1 cellular context compared by ENCODE assay signal in the genomic region with DNA sequence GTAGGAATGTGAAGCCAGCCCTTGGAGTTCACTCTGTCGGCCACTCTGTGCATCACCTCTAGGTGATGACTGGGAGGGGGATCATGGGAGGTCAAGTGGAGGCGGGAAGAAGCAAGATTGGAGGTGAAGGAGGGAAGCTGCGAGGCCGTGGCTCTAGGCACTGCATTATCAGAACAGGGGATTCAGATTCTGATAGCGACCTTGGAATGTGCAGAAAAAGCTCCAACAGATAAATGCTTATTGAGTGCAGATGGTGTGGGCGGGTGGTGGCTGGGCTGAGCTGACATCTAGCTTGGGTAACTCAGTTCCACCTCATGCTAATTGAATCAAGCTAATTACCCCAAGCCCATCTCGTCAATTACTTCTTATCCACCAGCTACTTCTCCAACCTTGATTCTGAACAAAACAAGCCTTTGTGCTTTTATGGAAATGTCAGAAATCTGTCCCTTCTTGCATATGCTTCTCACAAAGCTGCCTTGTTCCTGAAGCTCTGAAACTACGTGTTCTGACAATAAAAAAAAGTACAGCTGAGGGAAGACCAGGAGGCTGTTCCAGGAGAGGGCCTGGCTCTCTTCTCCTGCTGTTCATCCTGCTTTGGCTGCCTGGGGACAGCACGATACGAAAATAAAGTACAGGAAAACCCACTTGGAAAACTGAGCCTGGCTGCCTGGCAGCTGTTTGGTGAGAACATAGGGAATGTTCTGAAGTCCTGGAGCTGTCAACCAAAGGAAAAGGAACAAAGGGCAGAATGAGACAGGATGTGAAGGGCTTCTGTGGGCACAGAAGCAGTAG.
TF ChIP-seq lines count a peak whose summit lies in the region.

No MANE protein-coding gene starts in this region.

TF ChIP-seq in endothelial cell of umbilical vein, 7 proteins besides CTCF, POLR2A, EP300 and RAD21:
- no peak for TF ChIP-seq FOS (IDR thresholded peaks at IDR 0.05; ENCODE audit: borderline replicate concordance, insufficient read depth, low read length)
- no peak for TF ChIP-seq GATA2 (IDR thresholded peaks at IDR 0.05; ENCODE audit: insufficient read depth, insufficient read length, low read depth, low read length)
- TF ChIP-seq MYC (IDR thresholded peaks at IDR 0.05; ENCODE audit: low read depth, low read length) = no peak
- TF ChIP-seq, protein P1, sequence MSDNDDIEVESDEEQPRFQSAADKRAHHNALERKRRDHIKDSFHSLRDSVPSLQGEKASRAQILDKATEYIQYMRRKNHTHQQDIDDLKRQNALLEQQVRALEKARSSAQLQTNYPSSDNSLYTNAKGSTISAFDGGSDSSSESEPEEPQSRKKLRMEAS (IDR thresholded peaks at IDR 0.05; ENCODE audit: insufficient read depth, insufficient read length) = no peak
- no peak for TF ChIP-seq EZH2 (IDR thresholded peaks at IDR 0.05; ENCODE audit: borderline replicate concordance, low read depth, low read length, severe bottlenecking)
- TF ChIP-seq POLR2AphosphoS5 (IDR thresholded peaks at IDR 0.05; ENCODE audit: insufficient read depth, low read depth, low read length) = no peak
- TF ChIP-seq JUN (IDR thresholded peaks at IDR 0.05; ENCODE audit: borderline replicate concordance, insufficient read depth, insufficient read length, low read depth) = no peak
TF ChIP-seq in endothelial cell of umbilical vein: peak in this region for 0.
